In the genomic region with DNA sequence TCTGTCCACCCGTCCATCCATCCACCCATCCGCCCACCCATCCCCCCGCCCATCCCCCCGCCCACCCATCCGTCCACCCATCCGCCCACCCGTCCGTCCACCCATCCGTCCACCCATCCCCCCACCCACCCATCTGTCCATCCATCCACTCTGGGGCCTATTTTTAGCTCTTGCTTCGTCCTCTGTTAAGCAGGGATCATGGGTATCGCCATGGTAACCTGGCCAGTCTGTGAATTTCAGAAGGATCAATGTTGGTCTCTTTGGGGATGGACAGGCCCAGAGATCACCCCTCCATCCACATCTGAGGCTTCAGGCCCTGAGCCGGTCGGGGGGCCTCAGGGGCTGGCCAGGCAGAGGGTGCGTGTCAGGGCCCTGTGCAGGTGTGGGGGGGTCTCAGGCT, we compare ENCODE assay signal across 17 cellular contexts. TPM values are rescaled to one million over a fixed set of nuclear protein-coding genes. Genes with fewer than 3 reads are reported as not detected.
DNase-seq lines count a peak whose midpoint lies in the region; ATAC-seq, FAIRE-seq and TF ChIP-seq lines count a peak whose summit lies in the region.
"Had no signal": no experiment of that assay in that cellular context is flagged by ENCODE, and none has a peak within 500 bp of the region (broad histone marks: within the 10 kb centered on the region; RNA-seq: fewer than 3 reads in every experiment).

No MANE protein-coding gene starts in this region.

- TF ChIP-seq RAD21 in A549 (conservative IDR thresholded peaks at IDR 0.05 in 1 of 2, IDR thresholded peaks at IDR 0.05 in 1 of 2) = no peak

- H3K27ac ChIP-seq in A549 (no peak overlapping the region), hepatocyte (no peak overlapping the region)
- H3K27ac ChIP-seq: C4-2B, prostate gland had no signal

- H3K9me3 ChIP-seq in A549 (no peaks in the 10 kb centered on the region), hepatocyte (ENCODE audit: low read depth) (no peaks in the 10 kb centered on the region)
- H3K9me3 ChIP-seq: HAP-1, prostate gland had no signal

- H4K20me1 ChIP-seq in hepatocyte (ENCODE audit: insufficient read depth, poor library complexity, severe bottlenecking) = no peaks in the 10 kb centered on the region

- POLR2A ChIA-PET in A549 (lab: Yijun Ruan, JAX) = no interaction called here

- no peak overlapping the region for H2AFZ ChIP-seq in hepatocyte

- CTCF ChIA-PET in A549 (lab: Yijun Ruan, JAX) = interaction anchor here (1.7 kb wide), 1 partner anchor 13 kb away, joined by 4 read pairs; no protein-coding TSS in a partner anchor

- DNase-seq in A549 (ENCODE audit: low read depth in 1 of 2, low spot score in 1 of 2) (peak; percentile 44 to 71), DMS 273 treated with DMSO at 0.1 percent for 48 hours (lab: John Stamatoyannopoulos, UW) (peak; percentile 13), NCI-H446 (lab: John Stamatoyannopoulos, UW) (peak; percentile 23 to 54), fibroblast of mammary gland (ENCODE audit: low read depth) (peak; percentile 58), NOMO-1 treated with DMSO at 0.1 percent for 48 hours (lab: John Stamatoyannopoulos, UW; ENCODE audit: unreplicated experiment) (no peak), putamen (ENCODE audit: low spot score) (no peak), hepatocyte (ENCODE audit: low spot score) (no peak)
- DNase-seq in stimulated activated naive CD4-positive, alpha-beta T cell treated with Interleukin-2 at 50 U/mL for 16 hours (lab: John Stamatoyannopoulos, UW) = no peak
- DNase-seq: GF-D8; kidney; MM.1S; NCI-H226; stimulated activated CD4-positive, alpha-beta T cell treated with anti-CD3 and anti-CD28 coated beads, Interleukin-1b, Interleukin-23, amount 100 ng/mL, for 48 hours had no signal

- TF ChIP-seq POLR2A in A549 (IDR thresholded peaks at IDR 0.05; ENCODE audit: low read length) = no peak

- no peak for TF ChIP-seq EP300 in A549 (IDR thresholded peaks at IDR 0.05)

- no peak for TF ChIP-seq CTCF in A549 (IDR thresholded peaks at IDR 0.05)
- no peak for TF ChIP-seq CTCF in fibroblast of mammary gland (conservative IDR thresholded peaks at IDR 0.05; ENCODE audit: control insufficient read depth, insufficient read depth, low read depth, low read length)
- no peak for TF ChIP-seq CTCF in hepatocyte (IDR thresholded peaks at IDR 0.05; ENCODE audit: poor library complexity)

- FAIRE-seq in A549 (lab: Jason Lieb, UNC) = no peak
- FAIRE-seq: kidney, RCC 7860 had no signal

- no peaks in the 10 kb centered on the region for H3K9me2 ChIP-seq in hepatocyte (replicated peaks; ENCODE audit: insufficient read depth)

- H3K4me2 ChIP-seq in A549 = no peak overlapping the region
- no peak overlapping the region for H3K4me2 ChIP-seq in hepatocyte

- no peaks in the 10 kb centered on the region for H3K27me3 ChIP-seq in hepatocyte

- H3K4me3 ChIP-seq in A549 (no peak overlapping the region), fibroblast of mammary gland (ENCODE audit: control insufficient read depth, low read depth, low read length) (no peak overlapping the region), hepatocyte (no peak overlapping the region)
- H3K4me3 ChIP-seq: HAP-1, prostate gland had no signal

- ATAC-seq in A549 = no peak

- H3K79me2 ChIP-seq in hepatocyte = no peaks in the 10 kb centered on the region

- peaks cover 30% of the 10 kb centered on the region for H3K4me1 ChIP-seq in A549
- peaks cover 11% of the 10 kb centered on the region for H3K4me1 ChIP-seq in hepatocyte (ENCODE audit: insufficient read depth)
- H3K4me1 ChIP-seq: HAP-1, prostate gland had no signal

- 81% methylated on average over 5 of the region's 14 CpGs for WGBS in A549 (ENCODE audit: missing lambda C conversion rate)
- 90% methylated on average over 5 of the region's 14 CpGs for WGBS in hepatocyte (ENCODE audit: low lambda C conversion rate, missing lambda C conversion rate)

- no peaks in the 10 kb centered on the region for H3K36me3 ChIP-seq in hepatocyte (replicated peaks; ENCODE audit: insufficient read depth, low read depth)
- H3K36me3 ChIP-seq: prostate gland had no signal

TF ChIP-seq in A549, 52 proteins besides CTCF, POLR2A, EP300 and RAD21 (continues in another document):
- no peak for TF ChIP-seq ZSCAN20 (CRISPR knock-in tag; IDR thresholded peaks at IDR 0.05)
- TF ChIP-seq HOXB5 (CRISPR knock-in tag; IDR thresholded peaks at IDR 0.05) = no peak
- no peak for TF ChIP-seq FOXS1 (CRISPR knock-in tag; IDR thresholded peaks at IDR 0.05)
- TF ChIP-seq, protein P1, sequence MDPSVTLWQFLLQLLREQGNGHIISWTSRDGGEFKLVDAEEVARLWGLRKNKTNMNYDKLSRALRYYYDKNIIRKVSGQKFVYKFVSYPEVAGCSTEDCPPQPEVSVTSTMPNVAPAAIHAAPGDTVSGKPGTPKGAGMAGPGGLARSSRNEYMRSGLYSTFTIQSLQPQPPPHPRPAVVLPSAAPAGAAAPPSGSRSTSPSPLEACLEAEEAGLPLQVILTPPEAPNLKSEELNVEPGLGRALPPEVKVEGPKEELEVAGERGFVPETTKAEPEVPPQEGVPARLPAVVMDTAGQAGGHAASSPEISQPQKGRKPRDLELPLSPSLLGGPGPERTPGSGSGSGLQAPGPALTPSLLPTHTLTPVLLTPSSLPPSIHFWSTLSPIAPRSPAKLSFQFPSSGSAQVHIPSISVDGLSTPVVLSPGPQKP (IDR thresholded peaks at IDR 0.05; ENCODE audit: low read depth, low read length) = no peak
- TF ChIP-seq FOSB (CRISPR knock-in tag; IDR thresholded peaks at IDR 0.05) = no peak
- no peak for TF ChIP-seq RCOR1 (IDR thresholded peaks at IDR 0.05; ENCODE audit: low read depth, low read length)
- no peak for TF ChIP-seq CBX8 (IDR thresholded peaks at IDR 0.05)
- TF ChIP-seq CBX2 (IDR thresholded peaks at IDR 0.05; ENCODE audit: borderline replicate concordance, low read depth) = no peak
- TF ChIP-seq, protein P2, sequence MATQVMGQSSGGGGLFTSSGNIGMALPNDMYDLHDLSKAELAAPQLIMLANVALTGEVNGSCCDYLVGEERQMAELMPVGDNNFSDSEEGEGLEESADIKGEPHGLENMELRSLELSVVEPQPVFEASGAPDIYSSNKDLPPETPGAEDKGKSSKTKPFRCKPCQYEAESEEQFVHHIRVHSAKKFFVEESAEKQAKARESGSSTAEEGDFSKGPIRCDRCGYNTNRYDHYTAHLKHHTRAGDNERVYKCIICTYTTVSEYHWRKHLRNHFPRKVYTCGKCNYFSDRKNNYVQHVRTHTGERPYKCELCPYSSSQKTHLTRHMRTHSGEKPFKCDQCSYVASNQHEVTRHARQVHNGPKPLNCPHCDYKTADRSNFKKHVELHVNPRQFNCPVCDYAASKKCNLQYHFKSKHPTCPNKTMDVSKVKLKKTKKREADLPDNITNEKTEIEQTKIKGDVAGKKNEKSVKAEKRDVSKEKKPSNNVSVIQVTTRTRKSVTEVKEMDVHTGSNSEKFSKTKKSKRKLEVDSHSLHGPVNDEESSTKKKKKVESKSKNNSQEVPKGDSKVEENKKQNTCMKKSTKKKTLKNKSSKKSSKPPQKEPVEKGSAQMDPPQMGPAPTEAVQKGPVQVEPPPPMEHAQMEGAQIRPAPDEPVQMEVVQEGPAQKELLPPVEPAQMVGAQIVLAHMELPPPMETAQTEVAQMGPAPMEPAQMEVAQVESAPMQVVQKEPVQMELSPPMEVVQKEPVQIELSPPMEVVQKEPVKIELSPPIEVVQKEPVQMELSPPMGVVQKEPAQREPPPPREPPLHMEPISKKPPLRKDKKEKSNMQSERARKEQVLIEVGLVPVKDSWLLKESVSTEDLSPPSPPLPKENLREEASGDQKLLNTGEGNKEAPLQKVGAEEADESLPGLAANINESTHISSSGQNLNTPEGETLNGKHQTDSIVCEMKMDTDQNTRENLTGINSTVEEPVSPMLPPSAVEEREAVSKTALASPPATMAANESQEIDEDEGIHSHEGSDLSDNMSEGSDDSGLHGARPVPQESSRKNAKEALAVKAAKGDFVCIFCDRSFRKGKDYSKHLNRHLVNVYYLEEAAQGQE (IDR thresholded peaks at IDR 0.05) = no peak

RNA-seq across cellular contexts. Expression of a gene that starts 15.2 kb away (rescaled TPM):
- polyA plus RNA-seq in A549 (2011; rRNA removed) (1.5 and 2.6 TPM in 2 replicates), A549 (2017; fragmentation: RNase III; extraction: RNeasy Plus Mini Kit Qiagen cat#74134 plus additional on column Dnase treatment) (0.97 to 1.3 TPM (median 1.1 TPM) in 3 replicates), hepatocyte (106 and 128 TPM in 2 replicates)
- polyA plus RNA-seq in A549 (2012; cell fraction: cytosol; rRNA removed) = 1.8 and 2.2 TPM in 2 replicates
- polyA plus RNA-seq in A549 (2012; cell fraction: nucleus; rRNA removed) = 4.1 and 4.5 TPM in 2 replicates
- polyA minus RNA-seq in A549 (2011; rRNA and poly(A)+ RNA removed) = 2.8 and 4.6 TPM in 2 replicates
- 48.3 and 52.9 TPM in 2 replicates for total RNA-seq in hepatocyte

RNA-seq across cellular contexts. Expression of a gene that starts 22.6 kb away (rescaled TPM):
- polyA plus RNA-seq in A549 (2011; rRNA removed) = 22.8 and 25.8 TPM in 2 replicates
- 83.9 and 89.9 TPM in 2 replicates for polyA plus RNA-seq in A549 (2012; cell fraction: cytosol; rRNA removed)
- 1,068 and 1,537 TPM in 2 replicates for polyA plus RNA-seq in A549 (2012; cell fraction: nucleus; rRNA removed)
- polyA plus RNA-seq in A549 (2017; fragmentation: RNase III; extraction: RNeasy Plus Mini Kit Qiagen cat#74134 plus additional on column Dnase treatment) = 42.8 to 55.2 TPM (median 45.2 TPM) in 3 replicates
- polyA minus RNA-seq in A549 (2011; rRNA and poly(A)+ RNA removed) = 10.0 and 10.4 TPM in 2 replicates
- 6.6 and 8.7 TPM in 2 replicates for total RNA-seq in hepatocyte
- polyA plus RNA-seq in hepatocyte = 24.8 and 32.2 TPM in 2 replicates

RNA-seq across cellular contexts. Expression of a gene that starts 37.7 kb away (rescaled TPM):
- polyA plus RNA-seq in A549 (2011; rRNA removed) (2,291 and 2,911 TPM in 2 replicates), A549 (2017; fragmentation: RNase III; extraction: RNeasy Plus Mini Kit Qiagen cat#74134 plus additional on column Dnase treatment) (2,979 to 3,246 TPM (median 3,044 TPM) in 3 replicates), hepatocyte (1,312 and 1,458 TPM in 2 replicates)
- 5,546 and 6,996 TPM in 2 replicates for polyA plus RNA-seq in A549 (2012; cell fraction: cytosol; rRNA removed)
- 3,523 and 4,870 TPM in 2 replicates for polyA plus RNA-seq in A549 (2012; cell fraction: nucleus; rRNA removed)
- 1,187 and 1,226 TPM in 2 replicates for polyA minus RNA-seq in A549 (2011; rRNA and poly(A)+ RNA removed)
- 4,787 and 7,288 TPM in 2 replicates for total RNA-seq in hepatocyte

RNA-seq across cellular contexts. Expression of a gene that starts 59.3 kb away (rescaled TPM):
- polyA plus RNA-seq in A549 (2011; rRNA removed) = 36.4 and 40.1 TPM in 2 replicates
- polyA plus RNA-seq in A549 (2012; cell fraction: cytosol; rRNA removed) = 101 and 105 TPM in 2 replicates
- 151 and 200 TPM in 2 replicates for polyA plus RNA-seq in A549 (2012; cell fraction: nucleus; rRNA removed)
- polyA plus RNA-seq in A549 (2017; fragmentation: RNase III; extraction: RNeasy Plus Mini Kit Qiagen cat#74134 plus additional on column Dnase treatment) = 91.7 to 99.0 TPM (median 95.4 TPM) in 3 replicates
- 47.5 and 53.6 TPM in 2 replicates for polyA minus RNA-seq in A549 (2011; rRNA and poly(A)+ RNA removed)
- total RNA-seq in hepatocyte = 73.2 and 78.7 TPM in 2 replicates
- 101 and 104 TPM in 2 replicates for polyA plus RNA-seq in hepatocyte

RNA-seq across cellular contexts. Expression of a gene that starts 59.4 kb away (rescaled TPM):
- polyA plus RNA-seq in A549 (2011; rRNA removed) (5.5 and 6.1 TPM in 2 replicates), A549 (2017; fragmentation: RNase III; extraction: RNeasy Plus Mini Kit Qiagen cat#74134 plus additional on column Dnase treatment) (11.5 to 12.6 TPM (median 12.1 TPM) in 3 replicates), hepatocyte (16.8 and 17.9 TPM in 2 replicates)
- polyA plus RNA-seq in A549 (2012; cell fraction: cytosol; rRNA removed) = 6.2 and 7.7 TPM in 2 replicates
- 11.5 and 13.2 TPM in 2 replicates for polyA plus RNA-seq in A549 (2012; cell fraction: nucleus; rRNA removed)
- 3.9 and 6.2 TPM in 2 replicates for polyA minus RNA-seq in A549 (2011; rRNA and poly(A)+ RNA removed)
- total RNA-seq in hepatocyte = 3.6 and 4.4 TPM in 2 replicates

Comparison
In these comparisons a context has a peak if more than half of its experiments do, and no peak if none do; other contexts are left out.
1. DNase-seq: peak in A549 (2 of 2), DMS 273 treated with DMSO at 0.1 percent for 48 hours (single experiment), NCI-H446 (2 of 2) and fibroblast of mammary gland (single experiment); none in stimulated activated naive CD4-positive, alpha-beta T cell treated with Interleukin-2 at 50 U/mL for 16 hours (single experiment), NOMO-1 treated with DMSO at 0.1 percent for 48 hours (single experiment), putamen (single experiment) and hepatocyte (single experiment).
2. RNA of a gene that starts 15.2 kb away (polyA plus RNA-seq): 106 to 128 TPM in hepatocyte; 0.97 to 4.5 TPM in A549; every median in the first group is over 10 times any median in the second.